ENCODE assay signal across 8 cellular contexts in the genomic region with DNA sequence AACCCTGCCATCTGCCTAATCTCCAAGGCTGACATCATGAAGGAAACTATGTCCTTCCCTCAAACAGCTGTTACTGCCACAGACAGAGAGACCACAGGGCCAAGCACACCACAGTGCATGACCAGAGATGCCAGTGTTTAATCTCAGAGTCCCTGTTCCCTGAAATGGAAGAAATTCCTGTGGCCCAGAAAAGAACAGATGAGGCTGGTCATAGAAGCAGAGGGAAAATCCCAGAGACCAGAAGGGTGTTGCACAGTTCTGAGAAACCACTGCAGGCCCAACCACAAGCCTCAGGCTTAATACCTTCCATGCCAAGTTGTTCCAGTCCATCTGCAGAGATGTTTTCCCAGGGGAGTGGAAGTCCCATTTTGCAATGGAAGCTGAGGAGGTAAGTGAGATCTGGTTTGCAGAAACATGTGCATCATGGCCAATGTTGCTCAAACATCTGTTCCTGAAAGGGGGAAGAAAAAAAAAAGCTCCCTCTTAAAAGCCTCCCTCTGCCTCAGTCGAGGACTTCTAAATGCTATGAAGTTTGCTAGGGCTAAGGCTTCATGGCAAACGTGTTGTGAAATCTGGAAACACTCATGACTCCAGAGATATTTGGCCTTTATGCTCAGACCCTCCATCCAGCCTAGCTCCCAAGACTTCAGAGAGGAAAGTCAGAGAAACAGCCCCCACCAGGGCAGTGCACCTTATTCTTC.
A peak's percentile ranks its signal among the peaks of the same experiment; 100 is the strongest.
DNase-seq lines count a peak whose midpoint lies in the region; ATAC-seq and TF ChIP-seq lines count a peak whose summit lies in the region.

No MANE protein-coding gene starts in this region.

- H3K4me3 ChIP-seq in epithelial cell of esophagus (ENCODE audit: low read length) (no peak overlapping the region), mucosa of descending colon (no peak overlapping the region)

- peaks cover 8% of the 10 kb centered on the region for H3K9me3 ChIP-seq in mucosa of descending colon

- intact Hi-C loops in mucosa of descending colon (cut with DNase I, micrococcal nuclease): loop anchor here in 1 of 2 donors (10.0 kb wide), 2 partner anchors 200 to 420 kb away; partner anchors contain the start of gene NCOR2

- peak; percentile 35 for DNase-seq in A172 (ENCODE audit: low spot score)
- DNase-seq in NCI-H2171 treated with DMSO at 0.1 percent for 48 hours (lab: John Stamatoyannopoulos, UW): peak; percentile 89
- peak; percentile 57 for DNase-seq in epithelial cell of esophagus (ENCODE audit: low read depth)
- DNase-seq in mucosa of descending colon: no peak
- no peak for DNase-seq in OCI-M1 (lab: John Stamatoyannopoulos, UW)
- no peak for DNase-seq in activated CD8-positive, alpha-beta memory T cell treated with anti-CD3 and anti-CD28 coated beads for 24 hours
- DNase-seq in NCI-H2029 (lab: John Stamatoyannopoulos, UW): no peak
- no peak for DNase-seq in RPMI8226

- TF ChIP-seq CTCF in epithelial cell of esophagus (IDR thresholded peaks at IDR 0.05; ENCODE audit: insufficient read depth, low read depth, low read length, missing control alignments) (no peak), mucosa of descending colon (IDR thresholded peaks at IDR 0.05) (no peak)

- no peaks in the 10 kb centered on the region for H3K36me3 ChIP-seq in mucosa of descending colon (ENCODE audit: low read depth)

- peak; percentile 40 for ATAC-seq in mucosa of descending colon

- peaks cover 6% of the 10 kb centered on the region for H3K4me1 ChIP-seq in mucosa of descending colon (ENCODE audit: low read depth)

Comparison
In these comparisons a context has a peak if more than half of its experiments do, and no peak if none do; other contexts are left out.
1. DNase-seq: peak in A172 (single experiment), NCI-H2171 treated with DMSO at 0.1 percent for 48 hours (single experiment) and epithelial cell of esophagus (single experiment); none in mucosa of descending colon (0 of 3), OCI-M1 (single experiment), activated CD8-positive, alpha-beta memory T cell treated with anti-CD3 and anti-CD28 coated beads for 24 hours (single experiment), NCI-H2029 (single experiment) and RPMI8226 (single experiment).